23 cellular contexts compared by ENCODE assay signal in genomic region chr4:12244949-12245348, GRCh38.
"Had no signal": no experiment of that assay in that cellular context is flagged by ENCODE, and none has a peak within 500 bp of the region (broad histone marks: within the 10 kb centered on the region; RNA-seq: fewer than 3 reads in every experiment).

No MANE protein-coding gene starts in this region.

- ATAC-seq: effector memory CD8-positive, alpha-beta T cell; esophagus mucosa; foreskin keratinocyte; gastrocnemius medialis; gastroesophageal sphincter; heart left ventricle; heart right ventricle had no signal

- H3K4me3 ChIP-seq: colonic mucosa, coronary artery, dorsolateral prefrontal cortex, esophagus muscularis mucosa, esophagus squamous epithelium, gastrocnemius medialis, gastroesophageal sphincter, heart left ventricle, heart right ventricle had no signal

- DNase-seq: colonic mucosa; cortex of kidney; dermis blood vessel endothelial cell; dorsolateral prefrontal cortex; effector CD4-positive, alpha-beta T cell; effector CD8-positive, alpha-beta T cell; effector memory CD4-positive, alpha-beta T cell; effector memory CD8-positive, alpha-beta T cell; endodermal cell; erythroblast; esophagus squamous epithelium; foreskin fibroblast; foreskin keratinocyte; foreskin melanocyte; gastrocnemius medialis; glutamatergic neuron; head of caudate nucleus; heart left ventricle; heart right ventricle had no signal
